In the genomic region with DNA sequence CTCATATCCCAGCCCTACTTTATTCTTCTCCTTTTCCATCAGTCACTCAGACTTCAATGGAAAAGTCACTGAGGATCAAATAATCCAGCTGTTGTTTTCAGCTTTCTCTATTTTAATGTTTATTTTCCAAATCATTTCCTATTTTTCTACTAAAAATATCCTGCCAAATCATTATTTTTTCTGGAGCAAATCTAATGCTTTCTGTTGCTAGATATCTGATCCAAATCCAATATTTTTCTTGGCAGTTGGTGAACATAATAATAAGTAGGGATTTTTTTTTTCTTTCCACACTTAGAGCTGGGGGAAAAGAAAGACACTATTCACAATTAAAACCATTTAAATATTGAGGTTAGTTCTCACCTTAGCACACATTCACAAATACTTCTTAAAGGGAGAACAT, we compare ENCODE assay signal across 28 cellular contexts.
"Had no signal": no experiment of that assay in that cellular context is flagged by ENCODE, and none has a peak within 500 bp of the region (broad histone marks: within the 10 kb centered on the region; RNA-seq: fewer than 3 reads in every experiment).

No MANE protein-coding gene starts in this region.

- H3K36me3 Mint-ChIP-seq: activated naive CD8-positive, alpha-beta T cell treated with anti-CD3 and anti-CD28 coated beads, Interleukin-2, amount 10 ng/mL, durations not matched to agents 7 days and 5 days; brain had no signal

- H3K27me3 Mint-ChIP-seq: activated CD4-positive, alpha-beta memory T cell treated with anti-CD3 and anti-CD28 coated beads, Interleukin-2, amount 10 ng/mL, durations not matched to agents 7 days and 5 days; activated naive CD8-positive, alpha-beta T cell treated with anti-CD3 and anti-CD28 coated beads, Interleukin-2, amount 10 ng/mL, durations not matched to agents 7 days and 5 days had no signal

- H3K27ac ChIP-seq: adrenal gland, cardiac muscle cell, Peyer's patch, RWPE1, SJCRH30, VCaP had no signal

- H3K4me1 Mint-ChIP-seq: activated CD4-positive, alpha-beta memory T cell treated with anti-CD3 and anti-CD28 coated beads, Interleukin-2, amount 10 ng/mL, durations not matched to agents 7 days and 5 days; activated naive CD8-positive, alpha-beta T cell treated with anti-CD3 and anti-CD28 coated beads, Interleukin-2, amount 10 ng/mL, durations not matched to agents 7 days and 5 days; brain had no signal

- H3K9me3 Mint-ChIP-seq: activated CD4-positive, alpha-beta memory T cell treated with anti-CD3 and anti-CD28 coated beads, Interleukin-2, amount 10 ng/mL, durations not matched to agents 7 days and 5 days; activated T-helper 2 cell treated with anti-CD3 and anti-CD28 coated beads, Interferon-gamma antibody, Interleukin-2, Interleukin-4, amounts not matched to agents 10 μg/mL and 5 μg/mL and 100 μg/mL, durations not matched to agents 14 hours and 24 hours and 36 hours had no signal

- ATAC-seq: activated T-cell treated with anti-CD3 and anti-CD28 coated beads, Interleukin-2, amount 50 U/mL, for 72 hours; K562 had no signal

- H3K4me3 ChIP-seq: adrenal gland, cardiac muscle cell, K562, Peyer's patch, SJCRH30 had no signal

- H3K4me1 ChIP-seq: adrenal gland, Peyer's patch, SJCRH30 had no signal

- H3K27me3 ChIP-seq: adrenal gland, cardiac muscle cell, Peyer's patch, SJCRH30 had no signal

- H3K36me3 ChIP-seq: adrenal gland, cardiac muscle cell, Peyer's patch, SJCRH30 had no signal

- H3K4me3 Mint-ChIP-seq: activated CD4-positive, alpha-beta memory T cell treated with anti-CD3 and anti-CD28 coated beads, Interleukin-2, amount 10 ng/mL, durations not matched to agents 7 days and 5 days; activated naive CD8-positive, alpha-beta T cell treated with anti-CD3 and anti-CD28 coated beads, Interleukin-2, amount 10 ng/mL, durations not matched to agents 7 days and 5 days; activated T-cell treated with anti-CD3 and anti-CD28 coated beads, Interleukin-2, amount 50 U/mL, for 72 hours; brain had no signal

- H3K27ac Mint-ChIP-seq: activated CD4-positive, alpha-beta memory T cell treated with anti-CD3 and anti-CD28 coated beads, Interleukin-2, amount 10 ng/mL, durations not matched to agents 7 days and 5 days; activated naive CD8-positive, alpha-beta T cell treated with anti-CD3 and anti-CD28 coated beads, Interleukin-2, amount 10 ng/mL, durations not matched to agents 7 days and 5 days; activated T-helper 2 cell treated with anti-CD3 and anti-CD28 coated beads, Interferon-gamma antibody, Interleukin-2, Interleukin-4, amounts not matched to agents 10 μg/mL and 5 μg/mL and 100 μg/mL, durations not matched to agents 14 hours and 24 hours and 36 hours; brain had no signal

- H3K9me3 ChIP-seq: adrenal gland, Peyer's patch, SJCRH30, SK-N-SH had no signal

- DNase-seq: activated CD4-positive, alpha-beta memory T cell treated with anti-CD3 and anti-CD28 coated beads, Interleukin-2, amount 10 ng/mL, durations not matched to agents 7 days and 5 days; activated CD4-positive, alpha-beta T cell treated with anti-CD3 and anti-CD28 coated beads, Interleukin-2, amount 50 U/mL, for 1 hour; activated CD4-positive, CD25-positive, alpha-beta regulatory T cell; activated naive CD4-positive, alpha-beta T cell treated with anti-CD3 and anti-CD28 coated beads, Interleukin-2, amount 50 U/mL, for 16 hours; activated naive CD8-positive, alpha-beta T cell treated with anti-CD3 and anti-CD28 coated beads, Interleukin-2, amount 10 ng/mL, durations not matched to agents 7 days and 5 days; activated T-cell treated with anti-CD3 and anti-CD28 coated beads, Interleukin-2, amount 50 U/mL, for 72 hours; adrenal gland; anterior cingulate cortex; Karpas-422; MM.1S; NCI-H146; NCI-H187 treated with DMSO at 0.1 percent for 48 hours; NCI-H2081 treated with DMSO at 0.1 percent for 48 hours; NCI-H226; NCI-H510A; NCI-H526 treated with DMSO at 0.1 percent for 48 hours; NCI-H82; Peyer's patch; Right ventricle myocardium superior; SJCRH30; SK-N-SH; T-helper 1 cell had no signal
